In genomic region chr11:70824590-70825300, GRCh38 we compare ENCODE assay signal across 2 cellular contexts.
TF ChIP-seq lines count a peak whose summit lies in the region.

No MANE protein-coding gene starts in this region.

TF ChIP-seq in IMR-90, 13 proteins besides CTCF, POLR2A, EP300 and RAD21:
- no peak for TF ChIP-seq MAFK (IDR thresholded peaks at IDR 0.05; ENCODE audit: low read depth, low read length)
- no peak for TF ChIP-seq MXI1 (IDR thresholded peaks at IDR 0.05; ENCODE audit: borderline replicate concordance, low read depth, low read length)
- no peak for TF ChIP-seq USF2 (IDR thresholded peaks at IDR 0.05; ENCODE audit: low read depth, low read length)
- TF ChIP-seq SMC3 (IDR thresholded peaks at IDR 0.05; ENCODE audit: low read depth, low read length), result no peak
- no peak for TF ChIP-seq MAZ (IDR thresholded peaks at IDR 0.05; ENCODE audit: borderline replicate concordance, low read depth, low read length)
- no peak for TF ChIP-seq RCOR1 (IDR thresholded peaks at IDR 0.05; ENCODE audit: insufficient replicate concordance, low read length)
- TF ChIP-seq BHLHE40 (IDR thresholded peaks at IDR 0.05; ENCODE audit: low read depth, low read length), result no peak
- TF ChIP-seq FOS (IDR thresholded peaks at IDR 0.05; ENCODE audit: low read depth, low read length), result no peak
- no peak for TF ChIP-seq RFX5 (IDR thresholded peaks at IDR 0.05; ENCODE audit: low read depth, low read length)
- TF ChIP-seq CHD1 (IDR thresholded peaks at IDR 0.05; ENCODE audit: low read depth, low read length), result no peak
- TF ChIP-seq NFE2L2 (IDR thresholded peaks at IDR 0.05; ENCODE audit: low read depth, low read length), result no peak
- no peak for TF ChIP-seq ELK1 (IDR thresholded peaks at IDR 0.05; ENCODE audit: borderline replicate concordance, low read depth, low read length)
- TF ChIP-seq CEBPB (IDR thresholded peaks at IDR 0.05; ENCODE audit: low read depth, low read length), result no peak

TF ChIP-seq in WTC11, 78 proteins besides CTCF, POLR2A, EP300 and RAD21:
- TF ChIP-seq NFE2L1 (CRISPR knock-in tag; IDR thresholded peaks at IDR 0.05) (no peak), NFYB (CRISPR knock-in tag; conservative IDR thresholded peaks at IDR 0.05; ENCODE audit: low read depth) (no peak), NR3C1 (CRISPR knock-in tag; conservative IDR thresholded peaks at IDR 0.05; ENCODE audit: low read depth) (no peak), ATF3 (CRISPR knock-in tag; conservative IDR thresholded peaks at IDR 0.05) (no peak)
TF ChIP-seq in WTC11: peak in this region for 0.
